17 cellular contexts compared by ENCODE assay signal in genomic region chr15:95174281-95174680, GRCh38.
DNase-seq lines count a peak whose midpoint lies in the region; FAIRE-seq and TF ChIP-seq lines count a peak whose summit lies in the region.
"Had no signal": no experiment of that assay in that cellular context is flagged by ENCODE, and none has a peak within 500 bp of the region (broad histone marks: within the 10 kb centered on the region; RNA-seq: fewer than 3 reads in every experiment).

No MANE protein-coding gene starts in this region.

- no peak for TF ChIP-seq CTCF in astrocyte (IDR thresholded peaks at IDR 0.05; ENCODE audit: insufficient read depth, low read depth, low read length)
- TF ChIP-seq CTCF in left ventricle myocardium inferior (IDR thresholded peaks at IDR 0.05; ENCODE audit: borderline replicate concordance), result no peak

- no peaks in the 10 kb centered on the region for H4K20me1 ChIP-seq in astrocyte (ENCODE audit: insufficient read depth, low read length)

- intact Hi-C loops in left ventricle myocardium inferior (cut with micrococcal nuclease), result no loop called here

- no peaks in the 10 kb centered on the region for H3K4me1 Mint-ChIP-seq in astrocyte (ENCODE audit: low read depth, unreplicated experiment)
- H3K4me1 Mint-ChIP-seq: activated naive CD8-positive, alpha-beta T cell treated with anti-CD3 and anti-CD28 coated beads, Interleukin-2, amount 50 U/mL, for 24 hours; natural killer cell had no signal

- H3K27me3 ChIP-seq in astrocyte (ENCODE audit: insufficient read depth, low read length) (no peaks in the 10 kb centered on the region), left ventricle myocardium inferior (ENCODE audit: low read depth) (no peaks in the 10 kb centered on the region), skeletal muscle satellite cell (ENCODE audit: control insufficient read depth, insufficient read depth, low read length) (no peaks in the 10 kb centered on the region)
- H3K27me3 ChIP-seq: SJCRH30 had no signal

- H3K27ac Mint-ChIP-seq in astrocyte (ENCODE audit: unreplicated experiment), result no peak overlapping the region
- H3K27ac Mint-ChIP-seq: activated naive CD8-positive, alpha-beta T cell treated with anti-CD3 and anti-CD28 coated beads, Interleukin-2, amount 50 U/mL, for 24 hours; natural killer cell had no signal

- H2AFZ ChIP-seq in astrocyte (ENCODE audit: low read depth, low read length), result no peak overlapping the region

- H3K79me2 ChIP-seq in astrocyte (ENCODE audit: insufficient read depth, low read length), result no peaks in the 10 kb centered on the region

- H3K27ac ChIP-seq in astrocyte (ENCODE audit: low read depth, low read length) (no peak overlapping the region), left ventricle myocardium inferior (replicated peaks) (peak overlapping the region; percentile 36)
- H3K27ac ChIP-seq: SJCRH30 had no signal

- no peaks in the 10 kb centered on the region for H3K9me3 Mint-ChIP-seq in astrocyte (ENCODE audit: unreplicated experiment)
- H3K9me3 Mint-ChIP-seq: activated naive CD8-positive, alpha-beta T cell treated with anti-CD3 and anti-CD28 coated beads, Interleukin-2, amount 50 U/mL, for 24 hours; natural killer cell had no signal

- no peak overlapping the region for H3K4me3 ChIP-seq in astrocyte (ENCODE audit: insufficient read depth, low read depth, low read length)
- H3K4me3 ChIP-seq in left ventricle myocardium inferior, result no peak overlapping the region
- no peak overlapping the region for H3K4me3 ChIP-seq in skeletal muscle satellite cell (ENCODE audit: low read length)
- H3K4me3 ChIP-seq: prostate gland, SJCRH30 had no signal

- H3K36me3 ChIP-seq in astrocyte (ENCODE audit: insufficient read depth, low read length) (no peaks in the 10 kb centered on the region), left ventricle myocardium inferior (no peaks in the 10 kb centered on the region), skeletal muscle satellite cell (ENCODE audit: insufficient read depth, low read length) (no peaks in the 10 kb centered on the region)
- H3K36me3 ChIP-seq: prostate gland, SJCRH30 had no signal

- H3K4me1 ChIP-seq in astrocyte (ENCODE audit: insufficient read depth, low read length) (no peaks in the 10 kb centered on the region), left ventricle myocardium inferior (peaks cover 3% of the 10 kb centered on the region), skeletal muscle satellite cell (ENCODE audit: control insufficient read depth, insufficient read depth, low read length) (peaks cover 29% of the 10 kb centered on the region)
- H3K4me1 ChIP-seq: prostate gland, SJCRH30 had no signal

- in situ Hi-C loops in G401 (cut with HindIII; ENCODE audit: low sequenced_read_pairs), result no loop called here

- H3K9ac ChIP-seq in astrocyte (ENCODE audit: low read length) (no peak overlapping the region), skeletal muscle satellite cell (ENCODE audit: low read depth, low read length) (no peak overlapping the region)

- H3K9me3 ChIP-seq in astrocyte (ENCODE audit: insufficient read depth, low read depth, low read length) (no peaks in the 10 kb centered on the region), left ventricle myocardium inferior (replicated peaks) (no peaks in the 10 kb centered on the region), skeletal muscle satellite cell (replicated peaks; ENCODE audit: low read length) (no peaks in the 10 kb centered on the region)
- H3K9me3 ChIP-seq: prostate gland, SJCRH30 had no signal

- DNase-seq in DMS114 treated with DMSO at 0.1 percent for 48 hours (lab: John Stamatoyannopoulos, UW; ENCODE audit: unreplicated experiment) (peak; percentile 57), astrocyte (ENCODE audit: low read depth) (peak; percentile 27), left ventricle myocardium inferior (no peak), NCI-H1436 (lab: John Stamatoyannopoulos, UW) (no peak), G401 (ENCODE audit: low spot score) (no peak), 8988T (no peak), iPS-NIHi7 (ENCODE audit: extremely low spot score) (no peak)
- DNase-seq: activated CD4-positive, CD25-positive, alpha-beta regulatory T cell; activated naive CD8-positive, alpha-beta T cell treated with anti-CD3 and anti-CD28 coated beads, Interleukin-2, amount 50 U/mL, for 24 hours; glutamatergic neuron; natural killer cell; NCI-H524 treated with DMSO at 0.1 percent for 48 hours; SJCRH30; stimulated activated CD4-positive, alpha-beta T cell treated with anti-CD3 and anti-CD28 coated beads, Interleukin-15, amount 100 ng/mL, for 24 hours; stimulated activated naive CD4-positive, alpha-beta T cell treated with Interleukin-2 at 50 U/mL for 16 hours had no signal

- FAIRE-seq in astrocyte (lab: Jason Lieb, UNC), result no peak

- no peaks in the 10 kb centered on the region for H3K36me3 Mint-ChIP-seq in astrocyte (ENCODE audit: low read depth, unreplicated experiment)
- H3K36me3 Mint-ChIP-seq: natural killer cell had no signal

- H3K4me2 ChIP-seq in astrocyte (ENCODE audit: low read length), result no peak overlapping the region
- peak overlapping the region; percentile 53 for H3K4me2 ChIP-seq in skeletal muscle satellite cell (ENCODE audit: low read length)

- peaks cover 2% of the 10 kb centered on the region for H3K27me3 Mint-ChIP-seq in astrocyte (ENCODE audit: low read depth, unreplicated experiment)

- no peak overlapping the region for H3K4me3 Mint-ChIP-seq in astrocyte (ENCODE audit: unreplicated experiment)
- H3K4me3 Mint-ChIP-seq: activated naive CD8-positive, alpha-beta T cell treated with anti-CD3 and anti-CD28 coated beads, Interleukin-2, amount 50 U/mL, for 24 hours; natural killer cell had no signal

Comparison
In these comparisons a context has a peak if more than half of its experiments do, and no peak if none do; other contexts are left out.
1. DNase-seq: peak in DMS114 treated with DMSO at 0.1 percent for 48 hours (single experiment) and astrocyte (single experiment); none in left ventricle myocardium inferior (single experiment), NCI-H1436 (single experiment), G401 (single experiment), 8988T (single experiment) and iPS-NIHi7 (single experiment).